In genomic region chrX:43654431-43655150, GRCh38 we compare ENCODE assay signal across 1 cellular context.
A peak's percentile ranks its signal among the peaks of the same experiment; 100 is the strongest.
TF ChIP-seq lines count a peak whose summit lies in the region.

No MANE protein-coding gene starts in this region.

TF ChIP-seq in H1, 55 proteins besides CTCF, POLR2A, EP300 and RAD21:
- TF ChIP-seq SIN3A (conservative IDR thresholded peaks at IDR 0.05 in 1 of 2, IDR thresholded peaks at IDR 0.05 in 1 of 2; ENCODE audit: low read depth in 1 of 2, low read length in 2 of 2) (no peak), CBX8 (IDR thresholded peaks at IDR 0.05; ENCODE audit: borderline replicate concordance, low read depth, low read length) (no peak), SAP30 (IDR thresholded peaks at IDR 0.05; ENCODE audit: insufficient read depth, insufficient replicate concordance, low read length) (no peak), USF2 (IDR thresholded peaks at IDR 0.05; ENCODE audit: low read length) (no peak), ATF2 (IDR thresholded peaks at IDR 0.05; ENCODE audit: low read length) (peak; percentile 57; the same call in 1 of the 2 replicates), NANOG (IDR thresholded peaks at IDR 0.05; ENCODE audit: insufficient read depth, low read depth, low read length, poor library complexity, severe bottlenecking) (no peak), RNF2 (IDR thresholded peaks at IDR 0.05; ENCODE audit: borderline replicate concordance, low read depth, low read length, missing control alignments, poor library complexity, severe bottlenecking) (no peak), FOSL1 (IDR thresholded peaks at IDR 0.05; ENCODE audit: insufficient read depth, low read depth, low read length) (no peak), CHD1 (IDR thresholded peaks at IDR 0.05; ENCODE audit: low read depth, low read length) (peak; percentile 85), MAX (IDR thresholded peaks at IDR 0.05) (0 out of 2 replicates have a peak, but pooled peaks have one; percentile 9), TAF1 (IDR thresholded peaks at IDR 0.05; ENCODE audit: low read depth, low read length) (peak; percentile 43; the same call in 1 of the 2 replicates), JUND (IDR thresholded peaks at IDR 0.05; ENCODE audit: low read length) (peak; percentile 90), RXRA (IDR thresholded peaks at IDR 0.05; ENCODE audit: insufficient read depth, low read depth, low read length) (no peak), SP1 (IDR thresholded peaks at IDR 0.05; ENCODE audit: low read depth, low read length) (peak; percentile 60; the same call in 1 of the 2 replicates), CREB1 (IDR thresholded peaks at IDR 0.05) (peak; percentile 85), GTF2F1 (IDR thresholded peaks at IDR 0.05; ENCODE audit: borderline replicate concordance, low read depth, low read length) (no peak)
